11 cellular contexts compared by ENCODE assay signal in genomic region chr9:129549139-129549538, GRCh38.
DNase-seq lines count a peak whose midpoint lies in the region; ATAC-seq, FAIRE-seq and TF ChIP-seq lines count a peak whose summit lies in the region.
"Had no signal": no experiment of that assay in that cellular context is flagged by ENCODE, and none has a peak within 500 bp of the region (broad histone marks: within the 10 kb centered on the region; RNA-seq: fewer than 3 reads in every experiment).

No MANE protein-coding gene starts in this region.

- ATAC-seq in A549: peak; percentile 7 to 15; a peak in 2 of 6 replicates
- no peak for ATAC-seq in gastroesophageal sphincter
- no peak for ATAC-seq in GM18867 (IDR thresholded peaks at IDR 0.05; ENCODE audit: unreplicated experiment)

- no peak for TF ChIP-seq POLR2A in A549 (IDR thresholded peaks at IDR 0.05; ENCODE audit: low read length)
- TF ChIP-seq POLR2A in gastroesophageal sphincter (IDR thresholded peaks at IDR 0.05): no peak

- 72% methylated on average over 7 of the region's 7 CpGs for WGBS in A549 (ENCODE audit: missing lambda C conversion rate)
- 33 to 60% methylated on average over 1 to 3 of the region's 7 CpGs for WGBS in gastroesophageal sphincter (ENCODE audit: low coverage in 1 of 2), 2 donors

- H4K20me1 ChIP-seq in osteoblast (ENCODE audit: insufficient read depth, low read length): no peaks in the 10 kb centered on the region
- H4K20me1 ChIP-seq: BLaER1 treated with 17β-estradiol and CSF1 and Interleukin-3, amounts not matched to agents 10 nM and 100 nM had no signal

- peak overlapping the region; percentile 99 for H3K4me2 ChIP-seq in A549
- peak overlapping the region; percentile 77 for H3K4me2 ChIP-seq in osteoblast (ENCODE audit: insufficient read depth, low read length)

- DNase-seq in A549 (ENCODE audit: low read depth in 1 of 2, low spot score in 1 of 2) (peak in 1 of 2 experiments; percentile 49), osteoblast (ENCODE audit: insufficient read length, low spot score, missing footprints) (no peak), GF-D8 (lab: John Stamatoyannopoulos, UW) (no peak), GOT3 (lab: John Stamatoyannopoulos, UW) (no peak), NCI-H2196 treated with DMSO at 0.1 percent for 48 hours (lab: John Stamatoyannopoulos, UW; ENCODE audit: unreplicated experiment) (no peak)
- no peak for DNase-seq in activated CD4-positive, alpha-beta memory T cell treated with anti-CD3 and anti-CD28 coated beads for 36 hours
- DNase-seq: NCI-H1092 treated with DMSO at 0.1 percent for 48 hours; stimulated activated CD4-positive, alpha-beta T cell treated with anti-CD3 and anti-CD28 coated beads, Interleukin-15, amount 100 ng/mL, for 24 hours had no signal

- peak overlapping the region; percentile 27 for H3K4me3 Mint-ChIP-seq in activated CD4-positive, alpha-beta memory T cell treated with anti-CD3 and anti-CD28 coated beads for 36 hours

- no peak overlapping the region for H3K27ac Mint-ChIP-seq in activated CD4-positive, alpha-beta memory T cell treated with anti-CD3 and anti-CD28 coated beads for 36 hours

- no peaks in the 10 kb centered on the region for H3K9me3 ChIP-seq in A549
- no peaks in the 10 kb centered on the region for H3K9me3 ChIP-seq in gastroesophageal sphincter
- H3K9me3 ChIP-seq in osteoblast (ENCODE audit: low read depth, low read length): no peaks in the 10 kb centered on the region
- H3K9me3 ChIP-seq: BLaER1 treated with 17β-estradiol and CSF1 and Interleukin-3, amounts not matched to agents 10 nM and 100 nM had no signal

- no peaks in the 10 kb centered on the region for H3K36me3 ChIP-seq in gastroesophageal sphincter
- no peaks in the 10 kb centered on the region for H3K36me3 ChIP-seq in osteoblast (ENCODE audit: insufficient read depth, low read length)
- H3K36me3 ChIP-seq: BLaER1 treated with 17β-estradiol and CSF1 and Interleukin-3, amounts not matched to agents 10 nM and 100 nM had no signal

- POLR2A ChIA-PET in A549 (lab: Yijun Ruan, JAX): interaction anchor here (1.1 to 2.3 kb wide), 5 partner anchors 12 to 53 kb away, joined by 3 to 23 read pairs (median 6); no protein-coding TSS in a partner anchor
- POLR2A ChIA-PET in activated CD4-positive, alpha-beta memory T cell treated with anti-CD3 and anti-CD28 coated beads for 36 hours (lab: Charles Lee): no interaction called here

- H3K27me3 Mint-ChIP-seq in activated CD4-positive, alpha-beta memory T cell treated with anti-CD3 and anti-CD28 coated beads for 36 hours: peaks cover 21% of the 10 kb centered on the region

- H3K36me3 Mint-ChIP-seq in activated CD4-positive, alpha-beta memory T cell treated with anti-CD3 and anti-CD28 coated beads for 36 hours: no peaks in the 10 kb centered on the region

- no peaks in the 10 kb centered on the region for H3K27me3 ChIP-seq in gastroesophageal sphincter
- no peaks in the 10 kb centered on the region for H3K27me3 ChIP-seq in osteoblast (ENCODE audit: insufficient read depth, low read length)

- peak overlapping the region; percentile 60 for H3K4me3 ChIP-seq in A549
- peak overlapping the region in 1 of 2 donors; percentile 68 for H3K4me3 ChIP-seq in gastroesophageal sphincter
- peak overlapping the region; percentile 71 for H3K4me3 ChIP-seq in osteoblast (ENCODE audit: insufficient read depth, low read length)

- CTCF ChIA-PET in A549 (lab: Yijun Ruan, JAX): interaction anchor here (0.9 to 1.9 kb wide), 7 partner anchors 8 to 410 kb away, joined by 3 to 6 read pairs (median 4); no protein-coding TSS in a partner anchor
- CTCF ChIA-PET in activated CD4-positive, alpha-beta memory T cell treated with anti-CD3 and anti-CD28 coated beads for 36 hours (lab: Charles Lee): no interaction called here

- H3K4me1 ChIP-seq in A549 (peaks cover 52% of the 10 kb centered on the region), gastroesophageal sphincter (peaks cover 0 to 30% (median 7%) of the 10 kb centered on the region in 3 donors), osteoblast (ENCODE audit: insufficient read depth, low read length) (peaks cover 23% of the 10 kb centered on the region)

- no peaks in the 10 kb centered on the region for H3K79me2 ChIP-seq in osteoblast (ENCODE audit: insufficient read depth, low read length)

- peak overlapping the region; percentile 98 for H3K27ac ChIP-seq in A549
- H3K27ac ChIP-seq in gastroesophageal sphincter: peak overlapping the region in 3 of 4 donors; percentile 80 to 88 (median 81)
- H3K27ac ChIP-seq in osteoblast (ENCODE audit: low read depth, low read length): peak overlapping the region; percentile 53
- H3K27ac ChIP-seq: BLaER1 treated with 17β-estradiol and CSF1 and Interleukin-3, amounts not matched to agents 10 nM and 100 nM had no signal

- peak overlapping the region; percentile 59 for H2AFZ ChIP-seq in osteoblast (ENCODE audit: low read length)

- TF ChIP-seq RAD21 in A549 (conservative IDR thresholded peaks at IDR 0.05 in 1 of 2, IDR thresholded peaks at IDR 0.05 in 1 of 2): peak in 1 of 2 experiments; percentile 24; a peak in 1 of 5 replicates

- no peak for TF ChIP-seq EP300 in A549 (IDR thresholded peaks at IDR 0.05)
- TF ChIP-seq EP300 in gastroesophageal sphincter (IDR thresholded peaks at IDR 0.05): no peak

- no peak for TF ChIP-seq CTCF in A549 (IDR thresholded peaks at IDR 0.05)
- no peak for TF ChIP-seq CTCF in gastroesophageal sphincter (IDR thresholded peaks at IDR 0.05)
- no peak for TF ChIP-seq CTCF in osteoblast (IDR thresholded peaks at IDR 0.05; ENCODE audit: extremely low read depth, low read depth, low read length)

- H3K4me1 Mint-ChIP-seq in activated CD4-positive, alpha-beta memory T cell treated with anti-CD3 and anti-CD28 coated beads for 36 hours (ENCODE audit: low read depth): peaks cover 8% of the 10 kb centered on the region

- intact Hi-C loops in activated CD4-positive, alpha-beta memory T cell treated with anti-CD3 and anti-CD28 coated beads for 36 hours (cut with micrococcal nuclease): no loop called here

- no peak for FAIRE-seq in A549 (lab: Jason Lieb, UNC)

- H3K9me3 Mint-ChIP-seq in activated CD4-positive, alpha-beta memory T cell treated with anti-CD3 and anti-CD28 coated beads for 36 hours: no peaks in the 10 kb centered on the region

TF ChIP-seq in A549, 52 proteins besides CTCF, POLR2A, EP300 and RAD21:
- TF ChIP-seq BHLHE40 (IDR thresholded peaks at IDR 0.05; ENCODE audit: low read depth, low read length) (no peak), GATA3 (IDR thresholded peaks at IDR 0.05; ENCODE audit: borderline replicate concordance) (no peak), USF2 (IDR thresholded peaks at IDR 0.05) (no peak)

Comparison
In these comparisons a context has a peak if more than half of its experiments do, and no peak if none do; other contexts are left out.
1. ATAC-seq: peak in A549 (2 of 2); none in gastroesophageal sphincter (single experiment) and GM18867 (single experiment).
2. Peak in every context shown above with its lines, with median percentiles within 50 percentile points of each other: H3K27ac ChIP-seq.